In genomic region chr1:81650741-81651140, GRCh38 we compare ENCODE assay signal across 17 cellular contexts.
DNase-seq lines count a peak whose midpoint lies in the region; ATAC-seq and TF ChIP-seq lines count a peak whose summit lies in the region.
"Had no signal": no experiment of that assay in that cellular context is flagged by ENCODE, and none has a peak within 500 bp of the region (broad histone marks: within the 10 kb centered on the region; RNA-seq: fewer than 3 reads in every experiment).

No MANE protein-coding gene starts in this region.

- H3K4me3 Mint-ChIP-seq in nephron = no peak overlapping the region
- H3K4me3 Mint-ChIP-seq: CD8-positive, alpha-beta T cell; GM23338 had no signal

- DNase-seq in NCI-H2029 treated with DMSO at 0.1 percent for 48 hours (lab: John Stamatoyannopoulos, UW) (peak; percentile 26), NCI-H2029 (lab: John Stamatoyannopoulos, UW) (no peak), NCI-H1105 (lab: John Stamatoyannopoulos, UW) (peak; percentile 7), amniotic epithelial cell (ENCODE audit: low read depth) (peak; percentile 6), AML-193 (lab: John Stamatoyannopoulos, UW) (no peak)
- no peak for DNase-seq in stimulated activated CD4-positive, alpha-beta T cell treated with anti-CD3 and anti-CD28 coated beads, Interleukin-12 subunit alpha, Interleukin-12 subunit beta, amount 100 ng/mL, for 4 hours
- DNase-seq: 8988T; CD8-positive, alpha-beta T cell; DND-41; GF-D8; MV-4-11; NCI-H146; SIG-M5 had no signal

- ATAC-seq in GM19324 (IDR thresholded peaks at IDR 0.05; ENCODE audit: low FRiP score, unreplicated experiment) = no peak
- ATAC-seq: CD8-positive, alpha-beta T cell; GM23338; K562 had no signal

- TF ChIP-seq CTCF in nephron (IDR thresholded peaks at IDR 0.05; ENCODE audit: unreplicated experiment in 3 of 3) = no peak

- H3K27ac Mint-ChIP-seq in nephron = peak overlapping the region; percentile 2 to 53 (median 40)
- H3K27ac Mint-ChIP-seq: CD8-positive, alpha-beta T cell; GM23338 had no signal

- no peaks in the 10 kb centered on the region for H3K27me3 Mint-ChIP-seq in nephron (ENCODE audit: low read depth)

- H3K36me3 Mint-ChIP-seq in nephron (ENCODE audit: low read depth) = no peaks in the 10 kb centered on the region
- H3K36me3 Mint-ChIP-seq: CD8-positive, alpha-beta T cell had no signal

- no peaks in the 10 kb centered on the region for H3K9me3 Mint-ChIP-seq in nephron

- peaks cover 6% of the 10 kb centered on the region for H3K4me1 Mint-ChIP-seq in nephron

Comparison
In these comparisons a context has a peak if more than half of its experiments do, and no peak if none do; other contexts are left out.
1. DNase-seq: peak in NCI-H2029 treated with DMSO at 0.1 percent for 48 hours (single experiment), NCI-H1105 (single experiment) and amniotic epithelial cell (single experiment); none in NCI-H2029 (single experiment), AML-193 (0 of 2) and stimulated activated CD4-positive, alpha-beta T cell treated with anti-CD3 and anti-CD28 coated beads, Interleukin-12 subunit alpha, Interleukin-12 subunit beta, amount 100 ng/mL, for 4 hours (single experiment).